ENCODE assay signal across 8 cellular contexts in the genomic region with DNA sequence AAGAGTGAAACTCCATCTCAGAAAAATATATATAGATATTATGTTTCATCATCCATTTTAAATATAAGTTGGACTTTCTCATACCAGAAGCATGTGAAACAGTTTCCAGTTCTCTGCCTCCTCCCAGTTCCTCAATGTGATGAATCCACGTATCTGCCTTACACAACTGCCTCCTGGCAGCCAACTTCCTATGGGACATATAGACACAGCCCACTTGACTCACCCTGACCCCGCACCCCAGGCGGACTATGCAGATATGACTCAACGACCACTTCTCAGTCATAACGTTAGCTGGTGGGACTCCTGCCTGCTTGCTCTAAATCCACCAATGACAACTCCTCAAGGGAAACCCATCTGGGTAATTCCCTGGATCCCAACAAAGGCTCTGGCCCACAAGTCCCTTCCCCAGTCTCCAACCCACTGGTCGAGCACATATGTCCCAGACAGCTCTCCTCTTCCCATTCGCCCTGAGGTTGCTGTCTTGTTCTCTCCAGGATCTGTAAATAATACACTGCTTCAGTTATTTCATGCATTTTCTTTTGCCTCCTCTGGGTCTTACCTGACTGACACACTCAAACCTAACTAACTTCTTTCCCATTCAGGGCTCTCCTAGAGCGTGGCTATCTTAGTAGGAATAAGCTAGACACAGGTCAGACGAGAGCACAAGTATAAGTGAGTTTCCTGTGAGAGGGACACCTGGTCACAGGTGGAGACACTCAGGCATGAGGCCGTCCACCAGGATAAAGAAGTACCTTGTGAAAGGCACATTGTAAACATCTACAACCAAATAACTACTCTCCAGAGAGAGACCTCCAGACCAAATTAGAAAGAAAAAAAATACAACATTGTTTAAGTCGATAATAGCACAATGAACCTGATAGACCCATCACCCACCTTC.
A peak's percentile ranks its signal among the peaks of the same experiment; 100 is the strongest.
DNase-seq lines count a peak whose midpoint lies in the region; ATAC-seq and TF ChIP-seq lines count a peak whose summit lies in the region.

No MANE protein-coding gene starts in this region.

- intact Hi-C loops in Calu3 (cut with micrococcal nuclease; ENCODE audit: unreplicated experiment) = no loop called here
- intact Hi-C loops in dorsolateral prefrontal cortex (cut with DNase I) = no loop called here

- no peak for DNase-seq in Calu3
- DNase-seq in activated T-cell treated with anti-CD3 and anti-CD28 coated beads, Interleukin-2, amount 50 U/mL, for 72 hours = peak; percentile 84 to 86
- no peak for DNase-seq in naive B cell
- DNase-seq in OCI-M2 (lab: John Stamatoyannopoulos, UW; ENCODE audit: unreplicated experiment) = no peak
- DNase-seq in dorsolateral prefrontal cortex = no peak

- H3K9me3 Mint-ChIP-seq in Calu3 (ENCODE audit: low read depth, unreplicated experiment) = no peaks in the 10 kb centered on the region
- H3K9me3 Mint-ChIP-seq in activated T-cell treated with anti-CD3 and anti-CD28 coated beads, Interleukin-2, amount 50 U/mL, for 72 hours = no peaks in the 10 kb centered on the region
- peaks cover 0 to 3% (median 0%) of the 10 kb centered on the region in 7 donors for H3K9me3 Mint-ChIP-seq in naive B cell

- BruUV-seq in Calu3 (replicated peaks; lab: Mats Ljungman, UMichigan) = no TSS peak

- H3K27me3 Mint-ChIP-seq in Calu3 (ENCODE audit: unreplicated experiment) = no peaks in the 10 kb centered on the region
- H3K27me3 Mint-ChIP-seq in activated T-cell treated with anti-CD3 and anti-CD28 coated beads, Interleukin-2, amount 50 U/mL, for 72 hours (ENCODE audit: low read depth) = no peaks in the 10 kb centered on the region
- no peaks in the 10 kb centered on the region for H3K27me3 Mint-ChIP-seq in naive B cell

- H3K27me3 ChIP-seq in dorsolateral prefrontal cortex = peaks cover 0 to 17% (median 0%) of the 10 kb centered on the region in 45 donors

- H3K4me3 Mint-ChIP-seq in Calu3 (ENCODE audit: low read depth, unreplicated experiment) (no peak overlapping the region), naive B cell (peak overlapping the region in 7 of 8 donors; percentile 3 to 81 (median 55))
- peak overlapping the region in 1 of 2 donors; percentile 14 for H3K4me3 Mint-ChIP-seq in activated T-cell treated with anti-CD3 and anti-CD28 coated beads, Interleukin-2, amount 50 U/mL, for 72 hours

- CTCF ChIA-PET in Calu3 (lab: Charles Lee) = no interaction called here

- no peak for TF ChIP-seq CTCF in Calu3 (IDR thresholded peaks at IDR 0.05; ENCODE audit: unreplicated experiment)
- TF ChIP-seq CTCF in dorsolateral prefrontal cortex (IDR thresholded peaks at IDR 0.05 in 54 of 56, conservative IDR thresholded peaks at IDR 0.05 in 2 of 56; ENCODE audit: low read depth in 1 of 56, partially characterized antibody in 56 of 56) = no peak

- H3K4me1 Mint-ChIP-seq in Calu3 (ENCODE audit: low read depth, unreplicated experiment) = peaks cover 8% of the 10 kb centered on the region
- H3K4me1 Mint-ChIP-seq in activated T-cell treated with anti-CD3 and anti-CD28 coated beads, Interleukin-2, amount 50 U/mL, for 72 hours (ENCODE audit: low read depth) = peaks cover 40% of the 10 kb centered on the region
- peaks cover 30 to 48% (median 46%) of the 10 kb centered on the region in 3 donors for H3K4me1 Mint-ChIP-seq in naive B cell

- peak overlapping the region; percentile 28 for H3K27ac Mint-ChIP-seq in Calu3 (ENCODE audit: unreplicated experiment)
- peak overlapping the region; percentile 2 for H3K27ac Mint-ChIP-seq in activated T-cell treated with anti-CD3 and anti-CD28 coated beads, Interleukin-2, amount 50 U/mL, for 72 hours
- peak overlapping the region in 5 of 6 donors; percentile 71 to 99 (median 91) for H3K27ac Mint-ChIP-seq in naive B cell

- ATAC-seq in HG02885 (IDR thresholded peaks at IDR 0.05; ENCODE audit: poor library complexity, unreplicated experiment) (peak; percentile 45), naive B cell (ENCODE audit: low read depth in 2 of 2) (no peak), HG03457 (IDR thresholded peaks at IDR 0.05; ENCODE audit: unreplicated experiment) (no peak), GM21619 (IDR thresholded peaks at IDR 0.05; ENCODE audit: unreplicated experiment) (no peak)
- peak; percentile 87 to 92 for ATAC-seq in activated T-cell treated with anti-CD3 and anti-CD28 coated beads, Interleukin-2, amount 50 U/mL, for 72 hours (replicated peaks in 1 of 2)

- peak overlapping the region in 1 of 59 donors; percentile 67 for H3K27ac ChIP-seq in dorsolateral prefrontal cortex

- no peak overlapping the region for H3K4me3 ChIP-seq in dorsolateral prefrontal cortex

- H3K36me3 Mint-ChIP-seq in Calu3 (ENCODE audit: insufficient read depth, unreplicated experiment) (no peaks in the 10 kb centered on the region), naive B cell (peaks cover 0 to 4% of the 10 kb centered on the region in 2 donors)
- H3K36me3 Mint-ChIP-seq in activated T-cell treated with anti-CD3 and anti-CD28 coated beads, Interleukin-2, amount 50 U/mL, for 72 hours (ENCODE audit: insufficient read depth in 2 of 2) = peaks cover 0 to 1% of the 10 kb centered on the region in 2 donors

Comparison
In these comparisons a context has a peak if more than half of its experiments do, and no peak if none do; other contexts are left out.
1. DNase-seq: peak in activated T-cell treated with anti-CD3 and anti-CD28 coated beads, Interleukin-2, amount 50 U/mL, for 72 hours (2 of 2); none in Calu3 (single experiment), naive B cell (single experiment), OCI-M2 (single experiment) and dorsolateral prefrontal cortex (0 of 10).
2. H3K27ac Mint-ChIP-seq: peak in every context shown above with its lines; median percentile 91 in naive B cell; 28 in Calu3; 2 in activated T-cell treated with anti-CD3 and anti-CD28 coated beads, Interleukin-2, amount 50 U/mL, for 72 hours.
3. ATAC-seq: peak in HG02885 (single experiment) and activated T-cell treated with anti-CD3 and anti-CD28 coated beads, Interleukin-2, amount 50 U/mL, for 72 hours (2 of 2); none in naive B cell (0 of 2), HG03457 (single experiment) and GM21619 (single experiment).